ENCODE assay signal across 2 cellular contexts in genomic region chr7:149195180-149196150, GRCh38.
TF ChIP-seq lines count a peak whose summit lies in the region.

ZNF282 (plus strand) TSS chr7:149195546; CDS start chr7:149195590, 44 bp downstream.

TF ChIP-seq in HEK293, 187 proteins besides CTCF, POLR2A, EP300 and RAD21 (continued from another document and continues in another):
- no peak for TF ChIP-seq ZNF274 (IDR thresholded peaks at IDR 0.05; ENCODE audit: low read length)
- no peak for TF ChIP-seq ZNF274 (tag by site-specific recombination; IDR thresholded peaks at IDR 0.05; ENCODE audit: borderline replicate concordance)
- TF ChIP-seq ZNF777 (tag by site-specific recombination; IDR thresholded peaks at IDR 0.05; ENCODE audit: borderline replicate concordance): no peak
- no peak for TF ChIP-seq PRDM6 (tag by site-specific recombination; IDR thresholded peaks at IDR 0.05)
- no peak for TF ChIP-seq ZNF133 (tag by site-specific recombination; IDR thresholded peaks at IDR 0.05)
- peak; percentile 72 for TF ChIP-seq ZFP69B (tag by site-specific recombination; IDR thresholded peaks at IDR 0.05)
- no peak for TF ChIP-seq ZNF19 (tag by site-specific recombination; IDR thresholded peaks at IDR 0.05; ENCODE audit: low read depth)
- peak; percentile 91 for TF ChIP-seq KLF16 (tag by site-specific recombination; IDR thresholded peaks at IDR 0.05)
- TF ChIP-seq ZNF660 (tag by site-specific recombination; IDR thresholded peaks at IDR 0.05): peak; percentile 79
- TF ChIP-seq ZNF248 (tag by site-specific recombination; IDR thresholded peaks at IDR 0.05): no peak
- no peak for TF ChIP-seq TCF7L2 (IDR thresholded peaks at IDR 0.05; ENCODE audit: borderline replicate concordance, low read depth, low read length)
- no peak for TF ChIP-seq MYNN (tag by site-specific recombination; IDR thresholded peaks at IDR 0.05; ENCODE audit: borderline replicate concordance)
- TF ChIP-seq ZNF621 (tag by site-specific recombination; IDR thresholded peaks at IDR 0.05): no peak
- TF ChIP-seq ZNF518A (tag by site-specific recombination; conservative IDR thresholded peaks at IDR 0.05; ENCODE audit: low read depth): no peak
- peak; percentile 73 for TF ChIP-seq ZFP37 (tag by site-specific recombination; IDR thresholded peaks at IDR 0.05)
- TF ChIP-seq INSM2 (tag by site-specific recombination; IDR thresholded peaks at IDR 0.05): 0 out of 2 replicates have a peak, but pooled peaks have one; percentile 36
- no peak for TF ChIP-seq ZFP41 (tag by site-specific recombination; IDR thresholded peaks at IDR 0.05; ENCODE audit: borderline replicate concordance)
- no peak for TF ChIP-seq SETDB1 (IDR thresholded peaks at IDR 0.05; ENCODE audit: insufficient read length, low read length)
- no peak for TF ChIP-seq ZNF623 (tag by site-specific recombination; IDR thresholded peaks at IDR 0.05)
- TF ChIP-seq ZNF768 (tag by site-specific recombination; IDR thresholded peaks at IDR 0.05): no peak
- TF ChIP-seq ZSCAN5A (tag by site-specific recombination; IDR thresholded peaks at IDR 0.05): peak; percentile 80
- no peak for TF ChIP-seq ZNF596 (tag by site-specific recombination; IDR thresholded peaks at IDR 0.05)
- no peak for TF ChIP-seq BCL11A (tag by site-specific recombination; IDR thresholded peaks at IDR 0.05; ENCODE audit: low read depth)

TF ChIP-seq in SK-N-SH treated with all-trans-retinoic acid at 6 μM for 48 hours, 23 proteins besides CTCF, POLR2A, EP300 and RAD21 (continued from another document):
- no peak; the same call in none of the 2 replicates for TF ChIP-seq TSHZ2 (CRISPR knock-in tag; IDR thresholded peaks at IDR 0.05)
- no peak for TF ChIP-seq RARB (CRISPR knock-in tag; IDR thresholded peaks at IDR 0.05)
- TF ChIP-seq ZFP3 (CRISPR knock-in tag; IDR thresholded peaks at IDR 0.05): peak; percentile 49; the same call in 1 of the 2 replicates
- TF ChIP-seq CSDC2 (CRISPR knock-in tag; IDR thresholded peaks at IDR 0.05): peak; percentile 36; the same call in 1 of the 2 replicates
- TF ChIP-seq ZNF565 (CRISPR knock-in tag; conservative IDR thresholded peaks at IDR 0.05; ENCODE audit: low read depth): no peak
- TF ChIP-seq CSRNP3 (CRISPR knock-in tag; IDR thresholded peaks at IDR 0.05): no peak
